1 cellular context compared by ENCODE assay signal in the genomic region with DNA sequence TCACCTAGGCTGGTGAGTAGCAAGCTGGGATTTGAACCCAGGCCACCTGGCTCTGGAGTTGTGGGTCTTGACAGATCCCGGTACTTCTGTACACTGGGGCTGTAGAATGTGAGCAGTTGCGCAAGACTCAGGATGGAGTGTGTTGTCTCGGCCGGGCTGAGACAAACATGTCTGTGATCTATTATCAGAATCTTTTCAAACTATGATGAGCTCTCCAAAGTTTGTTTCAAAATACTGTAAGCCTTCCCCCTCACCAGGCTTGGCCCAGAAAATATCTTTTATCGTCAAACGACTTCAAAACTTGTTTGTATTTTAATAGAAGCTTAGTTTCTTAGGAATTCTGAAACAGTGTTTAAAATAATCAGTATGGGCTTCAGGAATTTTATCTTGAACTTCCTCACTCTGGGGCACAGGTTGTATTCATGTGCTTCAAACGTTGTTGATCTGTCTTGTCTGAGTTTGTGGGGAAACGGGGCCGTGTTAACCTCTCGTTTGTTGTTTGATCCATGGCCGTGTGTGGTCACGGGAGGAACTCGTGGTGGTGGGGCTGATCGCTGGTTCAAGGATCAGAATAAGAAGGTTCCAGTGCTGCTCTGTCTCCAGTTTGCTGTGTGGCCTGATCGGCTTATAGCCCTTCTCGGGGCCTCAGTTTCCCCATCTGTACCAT.
TF ChIP-seq lines count a peak whose summit lies in the region.

No MANE protein-coding gene starts in this region.

TF ChIP-seq in H1, 55 proteins besides CTCF, POLR2A, EP300 and RAD21:
- TF ChIP-seq ASH2L (IDR thresholded peaks at IDR 0.05; ENCODE audit: low read length) (no peak), CEBPB (IDR thresholded peaks at IDR 0.05; ENCODE audit: low read depth, low read length) (peak; percentile 85)
